In the genomic region with DNA sequence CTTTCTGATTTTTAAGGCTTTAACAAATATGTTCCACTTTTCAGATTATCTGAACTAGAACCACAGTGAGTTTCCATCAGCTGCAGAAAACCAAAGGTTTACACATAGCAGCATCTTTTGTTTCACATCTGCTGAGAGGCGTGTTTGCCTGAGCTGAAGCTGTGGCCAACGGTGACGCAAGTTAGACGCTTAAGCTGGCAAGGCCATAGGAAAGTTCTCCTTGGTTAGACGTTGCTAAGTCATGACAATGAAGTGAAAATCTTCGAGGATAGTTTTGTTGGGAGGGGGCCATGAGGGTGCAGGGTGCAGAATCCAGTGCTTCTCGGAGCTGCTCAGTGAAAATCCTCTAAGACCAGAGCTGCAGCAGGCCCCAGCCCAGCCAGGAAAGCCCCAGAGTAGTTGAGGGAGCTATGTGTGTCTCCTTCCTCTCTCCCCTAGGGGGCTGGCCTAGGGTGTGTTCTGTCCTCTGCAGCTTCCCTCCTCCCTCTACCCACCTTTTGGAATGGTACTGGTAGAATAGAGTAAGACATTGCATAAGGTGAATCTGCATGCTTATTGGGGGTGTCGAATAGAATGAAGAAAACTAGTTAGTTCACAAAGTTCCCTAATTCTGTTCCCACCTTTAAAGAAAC, we compare ENCODE assay signal across 13 cellular contexts.
DNase-seq lines count a peak whose midpoint lies in the region; ATAC-seq, FAIRE-seq and TF ChIP-seq lines count a peak whose summit lies in the region.
"Had no signal": no experiment of that assay in that cellular context is flagged by ENCODE, and none has a peak within 500 bp of the region (broad histone marks: within the 10 kb centered on the region; RNA-seq: fewer than 3 reads in every experiment).

No MANE protein-coding gene starts in this region.

- TF ChIP-seq RAD21 in K562 (CRISPR knock-in tag; conservative IDR thresholded peaks at IDR 0.05 in 1 of 2, IDR thresholded peaks at IDR 0.05 in 1 of 2) = no peak

- no peaks in the 10 kb centered on the region for H3K27me3 ChIP-seq in K562 (ENCODE audit: control insufficient read depth in 2 of 2, insufficient read depth in 2 of 2, low read length in 2 of 2)
- H3K27me3 ChIP-seq in iPS DF 6.9 (ENCODE audit: control insufficient read depth, insufficient read depth, low read length) = no peaks in the 10 kb centered on the region
- H3K27me3 ChIP-seq in tibial nerve = no peaks in the 10 kb centered on the region

- DNase-seq in DMS 273 (lab: John Stamatoyannopoulos, UW; ENCODE audit: unreplicated experiment) (peak; percentile 43), DMS 273 treated with DMSO at 0.1 percent for 48 hours (lab: John Stamatoyannopoulos, UW) (no peak), K562 (ENCODE audit: extremely low read depth in 1 of 4, low spot score in 3 of 4) (peak in 1 of 4 experiments; percentile 19), iPS DF 6.9 (ENCODE audit: low read depth, low spot score) (peak; percentile 20), tibial nerve (ENCODE audit: low spot score in 2 of 2) (peak; percentile 49 to 74), activated gamma-delta T cell treated with Interleukin-2 at 50 U/mL for 16 hours (no peak), SIG-M5 (lab: John Stamatoyannopoulos, UW) (no peak), NCI-H524 treated with DMSO at 0.1 percent for 48 hours (lab: John Stamatoyannopoulos, UW) (no peak)
- DNase-seq: activated CD8-positive, alpha-beta memory T cell treated with anti-CD3 and anti-CD28 coated beads for 24 hours; activated naive CD8-positive, alpha-beta T cell treated with anti-CD3 and anti-CD28 coated beads for 36 hours; DMS153; naive B cell had no signal

- 2% methylated on average over 8 of the region's 8 CpGs for WGBS in K562 (ENCODE audit: insufficient coverage, low coverage, missing lambda C conversion rate)
- no CpG with 5 or more reads among the region's 8 CpGs for WGBS in iPS DF 6.9 (ENCODE audit: insufficient coverage, insufficient read length)
- 45 to 52% methylated on average over 8 of the region's 8 CpGs for WGBS in tibial nerve, 2 donors

- no peak for TF ChIP-seq POLR2A in K562 (conservative IDR thresholded peaks at IDR 0.05)
- no peak for TF ChIP-seq POLR2A in tibial nerve (IDR thresholded peaks at IDR 0.05)

- H3K4me3 ChIP-seq in K562 (no peak overlapping the region), iPS DF 6.9 (ENCODE audit: low read length) (no peak overlapping the region), tibial nerve (no peak overlapping the region)

- ATAC-seq in K562 = peak; percentile 86

- no peak overlapping the region for H3K4me2 ChIP-seq in K562 (ENCODE audit: insufficient read depth, low read length)

- no peak overlapping the region for H3K9ac ChIP-seq in K562 (ENCODE audit: insufficient read depth in 1 of 2, low read depth in 2 of 2, low read length in 2 of 2)

- H3K36me3 ChIP-seq in K562 (ENCODE audit: control insufficient read depth, insufficient read depth, low read length) (no peaks in the 10 kb centered on the region), iPS DF 6.9 (ENCODE audit: control insufficient read depth, insufficient read depth, low read length) (no peaks in the 10 kb centered on the region), tibial nerve (no peaks in the 10 kb centered on the region)

- no peak for FAIRE-seq in K562 (lab: Jason Lieb, UNC)

- H3K9me1 ChIP-seq in K562 (ENCODE audit: control insufficient read depth, insufficient read depth, low read length) = no peaks in the 10 kb centered on the region

- no peaks in the 10 kb centered on the region for H3K9me3 ChIP-seq in K562 (replicated peaks; ENCODE audit: control insufficient read depth, insufficient read depth, low read depth, low read length)
- no peaks in the 10 kb centered on the region for H3K9me3 ChIP-seq in iPS DF 6.9 (ENCODE audit: control insufficient read depth, insufficient read depth, low read length)
- H3K9me3 ChIP-seq in tibial nerve = no peaks in the 10 kb centered on the region

- in situ Hi-C loops in K562 (cut with MboI) = no loop called here

- CTCF ChIA-PET in K562 (lab: Yijun Ruan, JAX; ENCODE audit: low intra/inter-chr PET ratio) = no interaction called here

- H3K4me1 ChIP-seq in K562 (replicated peaks in 1 of 2; ENCODE audit: control insufficient read depth in 2 of 2, insufficient read depth in 2 of 2, low read length in 2 of 2) (no peaks in the 10 kb centered on the region), iPS DF 6.9 (ENCODE audit: control insufficient read depth, insufficient read depth, low read length) (no peaks in the 10 kb centered on the region), tibial nerve (no peaks in the 10 kb centered on the region)

- H3K27ac ChIP-seq in K562 (ENCODE audit: extremely low read depth, low read depth, low read length) = no peak overlapping the region
- no peak overlapping the region for H3K27ac ChIP-seq in iPS DF 6.9 (ENCODE audit: low read length)
- H3K27ac ChIP-seq in tibial nerve = peak overlapping the region in 1 of 4 donors; percentile 60
- H3K27ac ChIP-seq: 22Rv1 had no signal

- TF ChIP-seq CTCF in K562 (IDR thresholded peaks at IDR 0.05 in 2 of 3, conservative IDR thresholded peaks at IDR 0.05 in 1 of 3; ENCODE audit: insufficient read depth in 2 of 3, low read depth in 1 of 3, low read length in 3 of 3) (0 out of 6 replicates have a peak, but pooled peaks of 1 of the 3 experiments have one; percentile 24), tibial nerve (IDR thresholded peaks at IDR 0.05) (no peak)

- no peaks in the 10 kb centered on the region; the same call in 1 of the 2 replicates for H4K20me1 ChIP-seq in K562 (replicated peaks; ENCODE audit: control insufficient read depth, insufficient read depth, low read length)

- BruUV-seq in K562 (replicated peaks; lab: Mats Ljungman, UMichigan) = no TSS peak

- TF ChIP-seq EP300 in K562 (IDR thresholded peaks at IDR 0.05; ENCODE audit: low read length) = no peak
- TF ChIP-seq EP300 in tibial nerve (IDR thresholded peaks at IDR 0.05) = peak in 1 of 2 donors; percentile 40

- H2AFZ ChIP-seq in K562 (ENCODE audit: low read depth, low read length) = no peak overlapping the region

- intact Hi-C loops in K562 (cut with micrococcal nuclease) = no loop called here

- POLR2A ChIA-PET in K562 (lab: Yijun Ruan, JAX) = interaction anchor here (0.7 kb wide), 1 partner anchor 247 kb away, joined by 3 read pairs; no protein-coding TSS in a partner anchor

- H3K79me2 ChIP-seq in K562 (ENCODE audit: control insufficient read depth, insufficient read depth, low read length) = no peaks in the 10 kb centered on the region

TF ChIP-seq in K562, 482 proteins besides CTCF, POLR2A, EP300 and RAD21:
- TF ChIP-seq, protein P1, sequence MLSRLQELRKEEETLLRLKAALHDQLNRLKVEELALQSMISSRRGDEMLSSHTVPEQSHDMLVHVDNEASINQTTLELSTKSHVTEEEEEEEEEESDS (CRISPR knock-in tag; IDR thresholded peaks at IDR 0.05) = no peak
- TF ChIP-seq, protein P2, sequence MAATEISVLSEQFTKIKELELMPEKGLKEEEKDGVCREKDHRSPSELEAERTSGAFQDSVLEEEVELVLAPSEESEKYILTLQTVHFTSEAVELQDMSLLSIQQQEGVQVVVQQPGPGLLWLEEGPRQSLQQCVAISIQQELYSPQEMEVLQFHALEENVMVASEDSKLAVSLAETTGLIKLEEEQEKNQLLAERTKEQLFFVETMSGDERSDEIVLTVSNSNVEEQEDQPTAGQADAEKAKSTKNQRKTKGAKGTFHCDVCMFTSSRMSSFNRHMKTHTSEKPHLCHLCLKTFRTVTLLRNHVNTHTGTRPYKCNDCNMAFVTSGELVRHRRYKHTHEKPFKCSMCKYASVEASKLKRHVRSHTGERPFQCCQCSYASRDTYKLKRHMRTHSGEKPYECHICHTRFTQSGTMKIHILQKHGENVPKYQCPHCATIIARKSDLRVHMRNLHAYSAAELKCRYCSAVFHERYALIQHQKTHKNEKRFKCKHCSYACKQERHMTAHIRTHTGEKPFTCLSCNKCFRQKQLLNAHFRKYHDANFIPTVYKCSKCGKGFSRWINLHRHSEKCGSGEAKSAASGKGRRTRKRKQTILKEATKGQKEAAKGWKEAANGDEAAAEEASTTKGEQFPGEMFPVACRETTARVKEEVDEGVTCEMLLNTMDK (IDR thresholded peaks at IDR 0.05; ENCODE audit: borderline replicate concordance, insufficient read depth, low read depth, low read length, poor library complexity, severe bottlenecking) = peak; percentile 39
- TF ChIP-seq ZFP36 (IDR thresholded peaks at IDR 0.05; ENCODE audit: low read depth, low read length, partially characterized antibody) = no peak

Comparison
In these comparisons a context has a peak if more than half of its experiments do, and no peak if none do; other contexts are left out.
1. DNase-seq: peak in DMS 273 (single experiment), iPS DF 6.9 (single experiment) and tibial nerve (2 of 2); none in DMS 273 treated with DMSO at 0.1 percent for 48 hours (single experiment), activated gamma-delta T cell treated with Interleukin-2 at 50 U/mL for 16 hours (single experiment), SIG-M5 (single experiment) and NCI-H524 treated with DMSO at 0.1 percent for 48 hours (single experiment).